ENCODE assay signal across 8 cellular contexts in the genomic region with DNA sequence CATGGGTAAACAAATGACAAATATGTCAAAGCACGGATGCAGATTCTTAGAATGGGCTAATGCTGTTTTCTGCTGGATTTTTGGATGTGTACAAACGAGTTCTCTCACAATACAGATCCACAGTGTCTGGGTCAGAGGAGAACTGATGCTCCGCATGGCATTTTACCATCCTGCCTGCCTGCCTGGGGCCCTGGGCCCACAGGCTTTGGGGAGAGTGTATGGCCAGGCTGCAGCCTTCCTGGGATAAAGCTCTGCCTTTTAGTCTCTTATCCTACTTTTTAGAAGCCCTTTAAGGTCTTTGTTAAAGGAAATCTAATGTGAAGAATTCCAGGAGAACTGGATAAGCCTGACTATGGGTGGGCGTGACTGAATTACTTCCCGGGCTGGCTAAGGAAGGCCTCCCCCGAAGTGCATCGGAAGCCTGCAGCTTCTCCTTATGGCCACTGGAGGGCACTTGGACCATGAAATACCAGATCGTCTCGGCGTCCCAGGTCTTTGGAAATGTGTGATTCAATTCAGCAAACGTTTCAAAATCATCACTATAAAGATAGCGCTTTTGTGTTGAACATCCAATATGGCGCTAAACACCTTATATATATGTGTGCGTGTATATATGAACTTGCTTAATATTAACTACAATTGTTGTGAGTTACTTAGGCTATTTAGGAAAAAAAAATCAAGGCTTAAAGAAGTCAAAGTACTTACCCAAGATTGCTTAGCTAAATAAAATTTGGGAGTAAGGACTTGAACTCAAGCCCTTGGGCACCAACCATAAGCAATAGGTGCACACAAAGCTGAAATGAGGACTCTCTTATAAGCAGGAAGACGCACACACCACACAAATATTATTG. TPM values are rescaled to one million over a fixed set of nuclear protein-coding genes. Genes with fewer than 3 reads are reported as not detected.
DNase-seq lines count a peak whose midpoint lies in the region; ATAC-seq and TF ChIP-seq lines count a peak whose summit lies in the region.

No MANE protein-coding gene starts in this region.

- H3K4ac ChIP-seq in IMR-90 (ENCODE audit: low read depth, low read length): no peak overlapping the region; the same call in 1 of the 2 replicates

- no peak overlapping the region for H3K18ac ChIP-seq in IMR-90 (ENCODE audit: low read depth, low read length)

- peaks cover 7% of the 10 kb centered on the region for H3F3A ChIP-seq in PC-3 (ENCODE audit: low read length, unreplicated experiment)

- H4K91ac ChIP-seq in IMR-90 (ENCODE audit: insufficient read depth, low read depth, low read length): no peak overlapping the region

- POLR2A ChIA-PET in CD8-positive, alpha-beta T cell (lab: Charles Lee): interaction anchor here (0.8 to 1.6 kb wide), 3 partner anchors 10 to 127 kb away, joined by 3 to 4 read pairs (median 3); no protein-coding TSS in a partner anchor
- POLR2A ChIA-PET in IMR-90 (lab: Charles Lee; ENCODE audit: unreplicated experiment): no interaction called here
- POLR2A ChIA-PET in PC-3 (lab: Charles Lee; ENCODE audit: unreplicated experiment): interaction anchor here (0.7 kb wide), 1 partner anchor 79 kb away, joined by 4 read pairs; no protein-coding TSS in a partner anchor

- no peaks in the 10 kb centered on the region for H3K9me2 ChIP-seq in PC-3 (replicated peaks; ENCODE audit: low read length)

- no peak overlapping the region for H3K27ac Mint-ChIP-seq in CD8-positive, alpha-beta T cell
- H3K27ac Mint-ChIP-seq in activated T-cell treated with anti-CD3 and anti-CD28 coated beads, Interleukin-2, amount 50 U/mL, for 24 hours: no peak overlapping the region
- H3K27ac Mint-ChIP-seq in neural crest cell (ENCODE audit: unreplicated experiment): no peak overlapping the region

- H2BK5ac ChIP-seq in IMR-90 (ENCODE audit: low read depth, low read length, poor library complexity, severe bottlenecking): no peak overlapping the region

- in situ Hi-C loops in IMR-90 (cut with MboI; ENCODE audit: low sequenced_read_pairs): loop anchor here (5.0 kb wide), 1 partner anchor 129 kb away; no protein-coding TSS in a partner anchor

- no peaks in the 10 kb centered on the region for H3K9me3 ChIP-seq in CD8-positive, alpha-beta T cell (ENCODE audit: low read length)
- H3K9me3 ChIP-seq in IMR-90 (ENCODE audit: control insufficient read depth, insufficient read depth, low read length): no peaks in the 10 kb centered on the region
- H3K9me3 ChIP-seq in PC-3 (ENCODE audit: low read length): no peaks in the 10 kb centered on the region
- no peaks in the 10 kb centered on the region for H3K9me3 ChIP-seq in fibroblast of lung (ENCODE audit: control insufficient read depth, insufficient read depth, low read depth, low read length)
- no peaks in the 10 kb centered on the region for H3K9me3 ChIP-seq in testis

- intact Hi-C loops in CD8-positive, alpha-beta T cell (cut with DNase I, micrococcal nuclease): loop anchor here (1.0 to 5.0 kb wide), 4 partner anchors 39 to 239 kb away; no protein-coding TSS in a partner anchor
- intact Hi-C loops in IMR-90 (cut with micrococcal nuclease) (loop anchor here (1.0 to 2.0 kb wide), 6 partner anchors 31 to 239 kb away; a partner anchor contains a TSS), PC-3 (cut with micrococcal nuclease) (loop anchor here (1.0 to 2.0 kb wide), 2 partner anchors 50 to 127 kb away; no protein-coding TSS in a partner anchor), testis (cut with DNase I; ENCODE audit: low total_unique reads) (loop anchor here (5.0 kb wide), 2 partner anchors 129 to 239 kb away; no protein-coding TSS in a partner anchor)

- no peak overlapping the region for H2AK9ac ChIP-seq in IMR-90 (replicated peaks; ENCODE audit: low read depth, low read length, poor library complexity)

- H3K27ac ChIP-seq in CD8-positive, alpha-beta T cell (ENCODE audit: low read depth, low read length): no peak overlapping the region
- no peak overlapping the region for H3K27ac ChIP-seq in IMR-90 (ENCODE audit: insufficient read depth, low read length)
- no peak overlapping the region for H3K27ac ChIP-seq in PC-3 (ENCODE audit: low read length)
- no peak overlapping the region for H3K27ac ChIP-seq in fibroblast of lung (ENCODE audit: insufficient read depth, low read length)
- no peak overlapping the region for H3K27ac ChIP-seq in testis

- H4K8ac ChIP-seq in IMR-90 (ENCODE audit: low read depth in 2 of 2, low read length in 2 of 2): no peak overlapping the region

- peaks cover under 1% of the 10 kb centered on the region for H3K4me1 ChIP-seq in CD8-positive, alpha-beta T cell (ENCODE audit: insufficient read depth, low read length)
- peaks cover 20% of the 10 kb centered on the region for H3K4me1 ChIP-seq in IMR-90 (ENCODE audit: control insufficient read depth, insufficient read depth, low read length)
- peaks cover 34% of the 10 kb centered on the region for H3K4me1 ChIP-seq in PC-3 (ENCODE audit: insufficient read depth, low read length)
- peaks cover 15% of the 10 kb centered on the region for H3K4me1 ChIP-seq in fibroblast of lung (ENCODE audit: control insufficient read depth, extremely low read depth, insufficient read depth, low read length)
- H3K4me1 ChIP-seq in testis: peaks cover 28% of the 10 kb centered on the region

- no peak overlapping the region for H3K14ac ChIP-seq in IMR-90 (replicated peaks; ENCODE audit: low read depth, low read length)

- BruUV-seq in IMR-90 (replicated peaks; lab: Mats Ljungman, UMichigan) (no TSS peak), PC-3 (replicated peaks; lab: Mats Ljungman, UMichigan) (no TSS peak)

- no peak overlapping the region for H2AK5ac ChIP-seq in IMR-90 (ENCODE audit: low read depth, low read length)

- H3K79me2 ChIP-seq in PC-3 (ENCODE audit: low read length): no peaks in the 10 kb centered on the region
- H3K79me2 ChIP-seq in fibroblast of lung (ENCODE audit: control insufficient read depth, insufficient read depth, low read length): no peaks in the 10 kb centered on the region

- H3K36me3 Mint-ChIP-seq in CD8-positive, alpha-beta T cell: no peaks in the 10 kb centered on the region
- H3K36me3 Mint-ChIP-seq in activated T-cell treated with anti-CD3 and anti-CD28 coated beads, Interleukin-2, amount 50 U/mL, for 24 hours (ENCODE audit: low read depth): no peaks in the 10 kb centered on the region
- H3K36me3 Mint-ChIP-seq in neural crest cell (ENCODE audit: low read depth): no peaks in the 10 kb centered on the region

- H3K56ac ChIP-seq in IMR-90 (ENCODE audit: extremely low read depth, insufficient read depth, low read length): no peak overlapping the region

- H3K23ac ChIP-seq in IMR-90 (ENCODE audit: low read depth, low read length): no peak overlapping the region

- no peaks in the 10 kb centered on the region for H3K27me3 Mint-ChIP-seq in CD8-positive, alpha-beta T cell (ENCODE audit: low read depth)
- H3K27me3 Mint-ChIP-seq in activated T-cell treated with anti-CD3 and anti-CD28 coated beads, Interleukin-2, amount 50 U/mL, for 24 hours: no peaks in the 10 kb centered on the region
- H3K27me3 Mint-ChIP-seq in neural crest cell (ENCODE audit: low read depth): no peaks in the 10 kb centered on the region

- TF ChIP-seq POLR2A in IMR-90 (IDR thresholded peaks at IDR 0.05; ENCODE audit: low read depth, low read length): 0 out of 2 replicates have a peak, but pooled peaks have one; percentile 33
- TF ChIP-seq POLR2A in testis (IDR thresholded peaks at IDR 0.05): no peak

- H3K4me1 Mint-ChIP-seq in CD8-positive, alpha-beta T cell (ENCODE audit: low read depth): peaks cover 4% of the 10 kb centered on the region
- peaks cover under 1% of the 10 kb centered on the region for H3K4me1 Mint-ChIP-seq in activated T-cell treated with anti-CD3 and anti-CD28 coated beads, Interleukin-2, amount 50 U/mL, for 24 hours (ENCODE audit: low read depth)
- H3K4me1 Mint-ChIP-seq in neural crest cell: peaks cover 27% of the 10 kb centered on the region

- H3K4me3 Mint-ChIP-seq in CD8-positive, alpha-beta T cell: no peak overlapping the region
- H3K4me3 Mint-ChIP-seq in activated T-cell treated with anti-CD3 and anti-CD28 coated beads, Interleukin-2, amount 50 U/mL, for 24 hours: no peak overlapping the region
- no peak overlapping the region for H3K4me3 Mint-ChIP-seq in neural crest cell

- H3K9me1 ChIP-seq in IMR-90 (ENCODE audit: insufficient read depth, low read length): peaks cover 14% of the 10 kb centered on the region

- H3K4me2 ChIP-seq in IMR-90 (ENCODE audit: low read depth, low read length) (no peak overlapping the region), PC-3 (ENCODE audit: low read length) (0 out of 2 replicates have a peak overlapping the region, but pooled peaks have one; percentile 18), fibroblast of lung (ENCODE audit: extremely low read depth, insufficient read depth, low read length) (no peak overlapping the region)

- H3K27me3 ChIP-seq in CD8-positive, alpha-beta T cell (ENCODE audit: insufficient read depth, low read length): no peaks in the 10 kb centered on the region
- H3K27me3 ChIP-seq in IMR-90 (ENCODE audit: control insufficient read depth, insufficient read depth, low read length) (no peaks in the 10 kb centered on the region; the same call in 1 of the 2 replicates), PC-3 (ENCODE audit: low read length) (no peaks in the 10 kb centered on the region), fibroblast of lung (ENCODE audit: control insufficient read depth, insufficient read depth, low read length) (no peaks in the 10 kb centered on the region), testis (no peaks in the 10 kb centered on the region)

- H3K79me1 ChIP-seq in IMR-90 (ENCODE audit: low read depth in 1 of 2, low read length in 2 of 2): no peaks in the 10 kb centered on the region

- dilution Hi-C loops in IMR-90 (cut with HindIII; ENCODE audit: low sequenced_read_pairs, unreplicated experiment): no loop called here

- H2BK20ac ChIP-seq in IMR-90 (ENCODE audit: low read depth, low read length): no peak overlapping the region

- CTCF ChIA-PET in CD8-positive, alpha-beta T cell (lab: Charles Lee): interaction anchor here (0.7 to 10.4 kb wide), 35 partner anchors 10 to 373 kb away, joined by 3 to 221 read pairs (median 5); a partner anchor contains a TSS
- CTCF ChIA-PET in IMR-90 (lab: Yijun Ruan, JAX): interaction anchor here (0.6 to 4.0 kb wide), 18 partner anchors 10 to 281 kb away, joined by 3 to 36 read pairs (median 5); a partner anchor contains a TSS
- CTCF ChIA-PET in PC-3 (lab: Charles Lee): interaction anchor here (0.5 to 2.3 kb wide), 10 partner anchors 31 to 149 kb away, joined by 3 to 21 read pairs (median 3); no protein-coding TSS in a partner anchor

- WGBS in IMR-90 (ENCODE audit: extremely low coverage in 2 of 2, insufficient read length in 1 of 2), 2 experiments: 0% methylated on average over 4 of the region's 15 CpGs; no CpG with 5 or more reads in 1 of the 2 experiments
- 28 to 31% methylated on average over 15 of the region's 15 CpGs for WGBS in testis, 2 donors

- peak overlapping the region; percentile 17 for H2AFZ ChIP-seq in IMR-90 (replicated peaks; ENCODE audit: low read length, poor library complexity)
- H2AFZ ChIP-seq in PC-3 (ENCODE audit: low read length): 0 out of 2 replicates have a peak overlapping the region, but pooled peaks have one; percentile 6
- no peak overlapping the region for H2AFZ ChIP-seq in fibroblast of lung (ENCODE audit: low read length)

- peak; percentile 99 for ATAC-seq in CD8-positive, alpha-beta T cell
- ATAC-seq in GM19455 (IDR thresholded peaks at IDR 0.05; ENCODE audit: unreplicated experiment) (peak; percentile 81), IMR-90 (ENCODE audit: low read depth) (peak; percentile 78), PC-3 (peak; percentile 54)

- peak; percentile 18 to 72 (median 58) for DNase-seq in CD8-positive, alpha-beta T cell
- DNase-seq in IMR-90: peak; percentile 88
- peak; percentile 90 for DNase-seq in PC-3
- DNase-seq in activated T-cell treated with anti-CD3 and anti-CD28 coated beads, Interleukin-2, amount 50 U/mL, for 24 hours: peak; percentile 64
- peak; percentile 76 to 87 for DNase-seq in fibroblast of lung (ENCODE audit: low read depth in 2 of 2)
- peak; percentile 64 for DNase-seq in neural crest cell (ENCODE audit: low read depth, low spot score)
- DNase-seq in testis: peak; percentile 87

- H2BK120ac ChIP-seq in IMR-90 (ENCODE audit: low read depth, low read length): no peak overlapping the region

- no peaks in the 10 kb centered on the region for H4K20me1 ChIP-seq in IMR-90 (ENCODE audit: insufficient read depth, low read length)
- no peaks in the 10 kb centered on the region for H4K20me1 ChIP-seq in PC-3 (ENCODE audit: low read length)
- H4K20me1 ChIP-seq in fibroblast of lung (ENCODE audit: control insufficient read depth, extremely low read depth, insufficient read depth, low read length): no peaks in the 10 kb centered on the region

- H2BK15ac ChIP-seq in IMR-90 (ENCODE audit: low read depth, low read length): no peak overlapping the region

- TF ChIP-seq RAD21 in IMR-90 (IDR thresholded peaks at IDR 0.05; ENCODE audit: low read length): peak; percentile 98

- H3K9ac ChIP-seq in IMR-90 (ENCODE audit: low read depth, low read length) (no peak overlapping the region), PC-3 (ENCODE audit: low read length) (no peak overlapping the region), fibroblast of lung (ENCODE audit: insufficient read depth, low read length) (no peak overlapping the region)

- no peaks in the 10 kb centered on the region for H3K9me3 Mint-ChIP-seq in CD8-positive, alpha-beta T cell
- H3K9me3 Mint-ChIP-seq in activated T-cell treated with anti-CD3 and anti-CD28 coated beads, Interleukin-2, amount 50 U/mL, for 24 hours: no peaks in the 10 kb centered on the region
- H3K9me3 Mint-ChIP-seq in neural crest cell: no peaks in the 10 kb centered on the region

- TF ChIP-seq CTCF in CD8-positive, alpha-beta T cell (IDR thresholded peaks at IDR 0.05): peak; percentile 80
- peak; percentile 98 for TF ChIP-seq CTCF in IMR-90 (conservative IDR thresholded peaks at IDR 0.05; ENCODE audit: low read depth, low read length)
- TF ChIP-seq CTCF in PC-3 (conservative IDR thresholded peaks at IDR 0.05; ENCODE audit: low read depth, low read length): peak; percentile 95
- peak; percentile 91 to 95 for TF ChIP-seq CTCF in fibroblast of lung (conservative IDR thresholded peaks at IDR 0.05 in 1 of 2, IDR thresholded peaks at IDR 0.05 in 1 of 2; ENCODE audit: low read depth in 1 of 2, low read length in 2 of 2)
- peak; percentile 96 for TF ChIP-seq CTCF in neural crest cell (conservative IDR thresholded peaks at IDR 0.05)
- TF ChIP-seq CTCF in testis (IDR thresholded peaks at IDR 0.05): peak; percentile 77 to 90 (median 87)

- no peak overlapping the region for H3K4me3 ChIP-seq in CD8-positive, alpha-beta T cell (ENCODE audit: low read depth, low read length)
- no peak overlapping the region for H3K4me3 ChIP-seq in IMR-90 (ENCODE audit: insufficient read depth, low read depth, low read length)
- H3K4me3 ChIP-seq in PC-3 (ENCODE audit: low read length): no peak overlapping the region
- H3K4me3 ChIP-seq in fibroblast of lung (replicated peaks in 1 of 4; ENCODE audit: control extremely low read depth in 1 of 4, insufficient read depth in 1 of 4, low read depth in 3 of 4, low read length in 4 of 4): no peak overlapping the region
- no peak overlapping the region for H3K4me3 ChIP-seq in testis

- no peaks in the 10 kb centered on the region for H3K36me3 ChIP-seq in CD8-positive, alpha-beta T cell (ENCODE audit: insufficient read depth, low read length)
- H3K36me3 ChIP-seq in IMR-90 (ENCODE audit: control insufficient read depth, insufficient read depth, low read length) (no peaks in the 10 kb centered on the region), PC-3 (ENCODE audit: low read depth, low read length) (no peaks in the 10 kb centered on the region), fibroblast of lung (ENCODE audit: control insufficient read depth, insufficient read depth, low read length) (no peaks in the 10 kb centered on the region), testis (ENCODE audit: low read depth, missing control alignments) (no peaks in the 10 kb centered on the region)

- H4K5ac ChIP-seq in IMR-90 (ENCODE audit: low read depth, low read length): no peak overlapping the region

RNA-seq across cellular contexts. Expression of a gene that starts 15.2 kb away (rescaled TPM):
- total RNA-seq in CD8-positive, alpha-beta T cell: 100 to 1,000 TPM; 101 to 108 TPM
- total RNA-seq in IMR-90 (2012; rRNA removed) (74.7 and 89.4 TPM in 2 replicates), PC-3 (2014; rRNA removed) (86.2 and 114 TPM in 2 replicates), fibroblast of lung (69.9 and 72.5 TPM in 2 replicates), neural crest cell (36.9 and 39.5 TPM in 2 replicates), testis (10 to 100 TPM; 84.8 to 90.2 TPM)
- polyA plus RNA-seq in IMR-90 (2012; rRNA removed) (74.2 and 75.1 TPM in 2 replicates), fibroblast of lung (38.2 and 44.0 TPM in 2 replicates), testis (ENCODE audit: insufficient read depth, low read depth, low replicate concordance) (145 TPM)
- 40.9 and 81.3 TPM in 2 replicates for polyA plus RNA-seq in IMR-90 (2012; cell fraction: cytosol; rRNA removed)
- 134 and 230 TPM in 2 replicates for polyA plus RNA-seq in IMR-90 (2012; cell fraction: nucleus; rRNA removed; ENCODE audit: low replicate concordance)
- polyA plus RNA-seq in fibroblast of lung (2012): 66.8 and 83.2 TPM in 2 replicates
- 137 and 218 TPM in 2 replicates for polyA minus RNA-seq in fibroblast of lung (ENCODE audit: low replicate concordance)

RNA-seq across cellular contexts. Expression of a gene that starts 15.3 kb away (rescaled TPM):
- not detected for total RNA-seq in CD8-positive, alpha-beta T cell
- total RNA-seq in IMR-90 (2012; rRNA removed) (3.3 and 4.3 TPM in 2 replicates), PC-3 (2014; rRNA removed) (not detected in 2 replicates), fibroblast of lung (34.7 and 69.3 TPM in 2 replicates), neural crest cell (0.28 TPM in 1 of 2 replicates, not detected in the other), testis (10 to 100 TPM; 17.6 to 33.3 TPM)
- polyA plus RNA-seq in IMR-90 (2012; rRNA removed) (4.0 and 4.9 TPM in 2 replicates), fibroblast of lung (3.8 and 11.0 TPM in 2 replicates), testis (ENCODE audit: insufficient read depth, low read depth, low replicate concordance) (199 TPM)
- 3.4 and 4.1 TPM in 2 replicates for polyA plus RNA-seq in IMR-90 (2012; cell fraction: cytosol; rRNA removed)
- 3.2 TPM in 2 replicates for polyA plus RNA-seq in IMR-90 (2012; cell fraction: nucleus; rRNA removed; ENCODE audit: low replicate concordance)
- polyA plus RNA-seq in fibroblast of lung (2012): 2.6 and 8.2 TPM in 2 replicates
- polyA minus RNA-seq in fibroblast of lung (ENCODE audit: low replicate concordance): 9.5 and 11.6 TPM in 2 replicates

RNA-seq across cellular contexts. Expression of a gene that starts 31.8 kb away (rescaled TPM):
- total RNA-seq in CD8-positive, alpha-beta T cell: 10 to 100 TPM; 18.1 to 21.8 TPM
- total RNA-seq in IMR-90 (2012; rRNA removed) (6.8 and 7.8 TPM in 2 replicates), PC-3 (2014; rRNA removed) (30.7 and 45.2 TPM in 2 replicates), fibroblast of lung (13.1 and 20.1 TPM in 2 replicates), neural crest cell (13.4 and 17.5 TPM in 2 replicates), testis (10 to 100 TPM; 23.0 to 24.3 TPM)
- polyA plus RNA-seq in IMR-90 (2012; rRNA removed) (81.6 and 109 TPM in 2 replicates), fibroblast of lung (5.6 and 9.5 TPM in 2 replicates), testis (ENCODE audit: insufficient read depth, low read depth, low replicate concordance) (16.0 TPM)
- 37.7 and 53.1 TPM in 2 replicates for polyA plus RNA-seq in IMR-90 (2012; cell fraction: cytosol; rRNA removed)
- polyA plus RNA-seq in IMR-90 (2012; cell fraction: nucleus; rRNA removed; ENCODE audit: low replicate concordance): 492 and 808 TPM in 2 replicates
- polyA plus RNA-seq in fibroblast of lung (2012): 12.7 and 17.9 TPM in 2 replicates
- polyA minus RNA-seq in fibroblast of lung (ENCODE audit: low replicate concordance): 9.4 and 19.9 TPM in 2 replicates
